9 cellular contexts compared by ENCODE assay signal in the genomic region with DNA sequence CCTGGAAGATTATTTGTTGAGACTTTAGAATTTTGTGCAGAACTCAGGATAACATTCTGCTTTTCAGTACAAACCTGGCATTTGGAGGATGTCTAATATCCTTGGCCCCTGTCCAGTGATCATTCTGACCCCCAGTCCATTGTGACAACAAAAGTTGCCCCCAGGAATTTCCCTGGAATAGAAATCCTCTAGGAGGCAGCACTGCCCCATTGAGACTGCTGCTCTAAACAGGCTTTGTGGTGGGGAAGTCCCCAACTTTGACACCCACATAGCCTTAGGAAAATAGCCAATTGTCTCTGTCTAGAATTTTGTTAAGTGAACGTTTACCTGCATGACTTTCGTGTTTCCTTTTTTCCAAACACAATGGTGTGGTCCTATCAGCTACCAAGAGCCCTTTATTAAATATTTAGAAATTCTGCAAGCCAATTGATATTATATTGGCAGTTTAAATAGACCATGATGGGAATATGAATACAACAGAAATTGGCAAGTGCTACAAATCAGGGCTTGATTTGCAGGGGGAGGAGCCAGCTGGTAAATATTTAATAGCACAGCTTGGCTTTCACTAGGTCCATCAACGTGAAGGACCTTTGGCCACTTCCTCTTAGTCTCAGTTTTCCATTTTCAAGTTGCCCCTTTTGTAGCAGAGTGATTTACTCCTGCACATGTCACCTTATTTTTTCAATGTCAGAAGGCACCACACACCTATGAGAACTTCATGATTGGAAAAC.
DNase-seq lines count a peak whose midpoint lies in the region; ATAC-seq lines count a peak whose summit lies in the region.
"Had no signal": no experiment of that assay in that cellular context is flagged by ENCODE, and none has a peak within 500 bp of the region (broad histone marks: within the 10 kb centered on the region; RNA-seq: fewer than 3 reads in every experiment).

No MANE protein-coding gene starts in this region.

- intact Hi-C loops in aorta (cut with DNase I), result loop anchor here (5.0 to 10.0 kb wide), 2 partner anchors 449 to 451 kb away; partner anchors contain the start of gene EFNB2 (in 1 of the 2)

- no peaks in the 10 kb centered on the region for H3K9me3 ChIP-seq in aorta (ENCODE audit: control insufficient read depth, low read length)

- WGBS in aorta, 2 donors, result 72 to 77% methylated on average over 3 of the region's 3 CpGs

- no peaks in the 10 kb centered on the region for H3K36me3 ChIP-seq in aorta (ENCODE audit: control insufficient read depth in 1 of 2, insufficient read depth in 2 of 2, low read length in 1 of 2)
- H3K36me3 ChIP-seq: BLaER1 treated with 17β-estradiol and CSF1 and Interleukin-3, amounts not matched to agents 10 nM and 100 nM had no signal

- no peak overlapping the region for H3K27ac ChIP-seq in aorta (ENCODE audit: low read depth in 1 of 2, low read length in 2 of 2)
- H3K27ac ChIP-seq: BLaER1 treated with 17β-estradiol and CSF1 and Interleukin-3, amounts not matched to agents 10 nM and 100 nM had no signal

- no peaks in the 10 kb centered on the region for H3K4me1 ChIP-seq in aorta (ENCODE audit: control insufficient read depth in 1 of 2, insufficient read depth in 2 of 2, low read length in 2 of 2)
- H3K4me1 ChIP-seq: BLaER1 treated with 17β-estradiol and CSF1 and Interleukin-3, amounts not matched to agents 10 nM and 100 nM had no signal

- DNase-seq in NCI-H1417 (lab: John Stamatoyannopoulos, UW), result peak in 2 of 3 experiments; percentile 37 to 42
- no peak for DNase-seq in NCI-H1417 treated with DMSO at 0.1 percent for 48 hours (lab: John Stamatoyannopoulos, UW)
- peak; percentile 45 for DNase-seq in SW480 (ENCODE audit: low spot score)
- DNase-seq in hippocampal formation (lab: John Stamatoyannopoulos, UW), result peak; percentile 48 to 63
- DNase-seq in aorta, result no peak

- no peaks in the 10 kb centered on the region for H3K27me3 ChIP-seq in aorta (ENCODE audit: control insufficient read depth in 1 of 2, insufficient read depth in 2 of 2, low read length in 1 of 2)
- H3K27me3 ChIP-seq: BLaER1 treated with 17β-estradiol and CSF1 and Interleukin-3, amounts not matched to agents 10 nM and 100 nM had no signal

- no peak overlapping the region for H3K4me3 ChIP-seq in aorta (ENCODE audit: low read length in 2 of 2)
- H3K4me3 ChIP-seq: BLaER1 treated with 17β-estradiol and CSF1 and Interleukin-3, amounts not matched to agents 10 nM and 100 nM had no signal

- peak; percentile 84 for ATAC-seq in HG02798 (IDR thresholded peaks at IDR 0.05; ENCODE audit: poor library complexity, unreplicated experiment)
- ATAC-seq in aorta (ENCODE audit: low FRiP score), result peak; percentile 52
- ATAC-seq in GM21526 (IDR thresholded peaks at IDR 0.05; ENCODE audit: low FRiP score, unreplicated experiment), result no peak
- no peak for ATAC-seq in GM21367 (IDR thresholded peaks at IDR 0.05; ENCODE audit: unreplicated experiment)

Comparison
In these comparisons a context has a peak if more than half of its experiments do, and no peak if none do; other contexts are left out.
1. DNase-seq: peak in NCI-H1417 (2 of 3), SW480 (single experiment) and hippocampal formation (2 of 2); none in NCI-H1417 treated with DMSO at 0.1 percent for 48 hours (single experiment) and aorta (0 of 2).
2. ATAC-seq: peak in HG02798 (single experiment) and aorta (single experiment); none in GM21526 (single experiment) and GM21367 (single experiment).